ENCODE assay signal across 9 cellular contexts in the genomic region with DNA sequence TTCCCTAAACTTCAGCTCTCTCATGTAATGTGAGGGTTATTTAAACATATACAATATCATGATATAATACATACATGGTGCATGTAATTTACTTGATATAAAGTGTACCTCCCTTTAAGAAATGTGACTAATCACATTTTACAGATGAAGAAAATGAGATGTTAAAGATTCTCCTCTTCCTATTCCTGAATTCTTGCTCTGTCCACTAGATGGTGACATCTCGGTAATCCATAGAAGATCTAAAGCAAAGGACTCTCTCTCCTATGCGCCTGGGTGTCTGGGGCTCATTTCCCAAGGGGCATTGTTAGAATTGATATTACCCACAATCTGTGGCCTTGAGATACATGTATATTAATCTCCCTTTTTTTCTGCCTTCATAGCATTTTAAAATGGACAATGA.
DNase-seq lines count a peak whose midpoint lies in the region; ATAC-seq, FAIRE-seq and TF ChIP-seq lines count a peak whose summit lies in the region.
"Had no signal": no experiment of that assay in that cellular context is flagged by ENCODE, and none has a peak within 500 bp of the region (broad histone marks: within the 10 kb centered on the region; RNA-seq: fewer than 3 reads in every experiment).

No MANE protein-coding gene starts in this region.

- no peaks in the 10 kb centered on the region for H3K4me1 ChIP-seq in right lobe of liver
- H3K4me1 ChIP-seq in small intestine (ENCODE audit: control insufficient read depth in 2 of 2, insufficient read depth in 1 of 2, low read depth in 1 of 2, low read length in 1 of 2) = no peaks in the 10 kb centered on the region

- in situ Hi-C loops in G401 (cut with HindIII; ENCODE audit: low sequenced_read_pairs) = no loop called here

- H3K4me3 Mint-ChIP-seq in WTC11 = no peak overlapping the region
- H3K4me3 Mint-ChIP-seq: activated naive CD8-positive, alpha-beta T cell treated with anti-CD3 and anti-CD28 coated beads, Interleukin-2, amount 50 U/mL, for 24 hours; effector memory CD8-positive, alpha-beta T cell had no signal

- H3K27ac ChIP-seq in right lobe of liver = no peak overlapping the region
- no peak overlapping the region for H3K27ac ChIP-seq in small intestine (ENCODE audit: low read depth in 1 of 2, low read length in 1 of 2)

- no peak for DNase-seq in GM12865 (ENCODE audit: low read depth)
- no peak for DNase-seq in WTC11 (ENCODE audit: low spot score)
- DNase-seq in right lobe of liver = no peak
- no peak for DNase-seq in NCI-H446 treated with DMSO at 0.1 percent for 48 hours (lab: John Stamatoyannopoulos, UW)
- no peak for DNase-seq in small intestine
- no peak for DNase-seq in G401 (ENCODE audit: low spot score)
- DNase-seq: activated naive CD8-positive, alpha-beta T cell treated with anti-CD3 and anti-CD28 coated beads, Interleukin-2, amount 50 U/mL, for 24 hours; effector memory CD8-positive, alpha-beta T cell had no signal

- 13% methylated on average over 2 of the region's 2 CpGs for WGBS in right lobe of liver (ENCODE audit: insufficient coverage, low coverage, low lambda C conversion rate, missing lambda C conversion rate)
- WGBS in small intestine, 3 donors = 35 to 41% (median 39%) methylated on average over 2 of the region's 2 CpGs

- no peaks in the 10 kb centered on the region for H3K27me3 Mint-ChIP-seq in WTC11 (ENCODE audit: low read depth)
- H3K27me3 Mint-ChIP-seq: activated naive CD8-positive, alpha-beta T cell treated with anti-CD3 and anti-CD28 coated beads, Interleukin-2, amount 50 U/mL, for 24 hours; effector memory CD8-positive, alpha-beta T cell had no signal

- H3K27ac Mint-ChIP-seq in WTC11 = no peak overlapping the region
- H3K27ac Mint-ChIP-seq: activated naive CD8-positive, alpha-beta T cell treated with anti-CD3 and anti-CD28 coated beads, Interleukin-2, amount 50 U/mL, for 24 hours; effector memory CD8-positive, alpha-beta T cell had no signal

- intact Hi-C loops in right lobe of liver (cut with DNase I) = no loop called here

- ATAC-seq in HG03432 (IDR thresholded peaks at IDR 0.05; ENCODE audit: unreplicated experiment) = peak; percentile 45
- ATAC-seq in WTC11 = peak; percentile 59; the same call in 1 of the 2 replicates
- ATAC-seq in right lobe of liver = peak in 1 of 4 donors; percentile 47
- ATAC-seq: activated naive CD8-positive, alpha-beta T cell treated with anti-CD3 and anti-CD28 coated beads, Interleukin-2, amount 50 U/mL, for 24 hours; effector memory CD8-positive, alpha-beta T cell had no signal

- peaks cover 32% of the 10 kb centered on the region for H3K9me3 Mint-ChIP-seq in WTC11
- H3K9me3 Mint-ChIP-seq: effector memory CD8-positive, alpha-beta T cell had no signal

- CTCF ChIA-PET in WTC11 (lab: Charles Lee) = no interaction called here

- peaks cover 14% of the 10 kb centered on the region for H3K36me3 Mint-ChIP-seq in WTC11

- POLR2A ChIA-PET in WTC11 (lab: Charles Lee) = no interaction called here

- H3K27me3 ChIP-seq in right lobe of liver (no peaks in the 10 kb centered on the region), small intestine (ENCODE audit: control insufficient read depth in 2 of 2, insufficient read depth in 2 of 2, low read length in 2 of 2) (no peaks in the 10 kb centered on the region)

- no peak for FAIRE-seq in small intestine (lab: Jason Lieb, UNC)

- no peak overlapping the region for H3K4me3 ChIP-seq in GM12865 (ENCODE audit: low read depth, low read length)
- no peak overlapping the region for H3K4me3 ChIP-seq in right lobe of liver
- no peak overlapping the region for H3K4me3 ChIP-seq in small intestine (ENCODE audit: low read depth in 1 of 2, low read length in 2 of 2)

- TF ChIP-seq CTCF in GM12865 (IDR thresholded peaks at IDR 0.05; ENCODE audit: insufficient read depth, low read depth, low read length, missing control alignments) = peak; percentile 32
- no peak for TF ChIP-seq CTCF in WTC11 (IDR thresholded peaks at IDR 0.05)
- TF ChIP-seq CTCF in right lobe of liver (IDR thresholded peaks at IDR 0.05) = peak in 3 of 4 donors; percentile 34 to 37 (median 34)

- H3K36me3 ChIP-seq in right lobe of liver (no peaks in the 10 kb centered on the region), small intestine (ENCODE audit: control insufficient read depth in 2 of 2, insufficient read depth in 2 of 2, low read length in 2 of 2) (no peaks in the 10 kb centered on the region)

- TF ChIP-seq POLR2A in right lobe of liver (IDR thresholded peaks at IDR 0.05) = no peak

- no peaks in the 10 kb centered on the region for H3K9me3 ChIP-seq in right lobe of liver
- H3K9me3 ChIP-seq in small intestine (ENCODE audit: control insufficient read depth, low read depth) = no peaks in the 10 kb centered on the region

- H3K4me1 Mint-ChIP-seq in WTC11 = no peaks in the 10 kb centered on the region
- H3K4me1 Mint-ChIP-seq: activated naive CD8-positive, alpha-beta T cell treated with anti-CD3 and anti-CD28 coated beads, Interleukin-2, amount 50 U/mL, for 24 hours had no signal

TF ChIP-seq in WTC11, 78 proteins besides CTCF, POLR2A, EP300 and RAD21:
- TF ChIP-seq ZNF281 (CRISPR knock-in tag; IDR thresholded peaks at IDR 0.05) (no peak), ATF3 (CRISPR knock-in tag; conservative IDR thresholded peaks at IDR 0.05) (no peak), OVOL2 (CRISPR knock-in tag; IDR thresholded peaks at IDR 0.05; ENCODE audit: borderline replicate concordance) (no peak), NFYB (CRISPR knock-in tag; conservative IDR thresholded peaks at IDR 0.05; ENCODE audit: low read depth) (no peak), GTF2I (CRISPR knock-in tag; conservative IDR thresholded peaks at IDR 0.05) (no peak), RORB (CRISPR knock-in tag; IDR thresholded peaks at IDR 0.05) (no peak), IRF1 (CRISPR knock-in tag; IDR thresholded peaks at IDR 0.05) (no peak), CREB1 (CRISPR knock-in tag; IDR thresholded peaks at IDR 0.05) (no peak), E2F1 (CRISPR knock-in tag; IDR thresholded peaks at IDR 0.05) (no peak), NFATC4 (CRISPR knock-in tag; IDR thresholded peaks at IDR 0.05) (no peak), SMAD3 (CRISPR knock-in tag; IDR thresholded peaks at IDR 0.05; ENCODE audit: borderline replicate concordance) (no peak), ZNF219 (CRISPR knock-in tag; IDR thresholded peaks at IDR 0.05; ENCODE audit: borderline replicate concordance) (no peak), MXD4 (CRISPR knock-in tag; IDR thresholded peaks at IDR 0.05; ENCODE audit: borderline replicate concordance) (no peak)
- TF ChIP-seq, protein P1, sequence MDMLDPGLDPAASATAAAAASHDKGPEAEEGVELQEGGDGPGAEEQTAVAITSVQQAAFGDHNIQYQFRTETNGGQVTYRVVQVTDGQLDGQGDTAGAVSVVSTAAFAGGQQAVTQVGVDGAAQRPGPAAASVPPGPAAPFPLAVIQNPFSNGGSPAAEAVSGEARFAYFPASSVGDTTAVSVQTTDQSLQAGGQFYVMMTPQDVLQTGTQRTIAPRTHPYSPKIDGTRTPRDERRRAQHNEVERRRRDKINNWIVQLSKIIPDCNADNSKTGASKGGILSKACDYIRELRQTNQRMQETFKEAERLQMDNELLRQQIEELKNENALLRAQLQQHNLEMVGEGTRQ (CRISPR knock-in tag; IDR thresholded peaks at IDR 0.05) = no peak
